8 cellular contexts compared by ENCODE assay signal in the genomic region with DNA sequence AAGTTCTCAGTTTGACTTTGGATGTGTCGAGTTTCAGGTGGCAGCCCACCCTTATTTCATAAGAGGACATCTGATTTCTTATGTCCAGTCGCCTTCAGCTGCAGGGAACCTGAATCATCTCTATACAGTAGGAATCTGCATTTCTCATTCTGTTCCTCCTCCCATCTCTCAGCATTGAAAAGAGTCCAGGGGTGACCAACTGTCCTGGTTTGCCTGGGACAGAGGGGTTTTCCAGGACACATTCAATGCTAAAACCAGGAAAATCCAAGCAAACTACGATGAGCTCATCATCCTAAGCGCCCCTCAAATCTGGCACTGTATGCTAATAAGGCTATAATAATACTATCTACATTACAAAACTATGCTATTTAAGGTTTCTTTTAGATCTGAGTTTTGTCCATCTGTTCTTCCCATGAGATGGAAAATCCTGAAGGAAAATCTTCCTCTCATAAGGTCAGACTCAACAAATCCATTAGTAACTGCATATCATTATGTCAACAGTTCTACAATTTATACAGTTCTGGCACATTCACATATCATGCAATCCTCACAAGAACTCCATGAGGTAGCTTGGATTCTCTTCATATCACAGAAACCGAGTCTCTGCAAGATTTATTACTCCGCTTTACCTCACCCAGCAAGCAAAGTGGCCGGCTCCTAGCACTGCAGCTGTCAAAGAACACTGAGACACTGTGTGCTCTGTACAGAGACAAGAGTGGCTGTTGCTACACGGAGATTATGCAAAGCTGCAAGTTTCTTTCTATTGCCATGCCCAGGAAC. TPM values are rescaled to one million over a fixed set of nuclear protein-coding genes. Genes with fewer than 3 reads are reported as not detected.
A peak's percentile ranks its signal among the peaks of the same experiment; 100 is the strongest.
DNase-seq lines count a peak whose midpoint lies in the region; ATAC-seq and TF ChIP-seq lines count a peak whose summit lies in the region.

No MANE protein-coding gene starts in this region.

- peak overlapping the region; percentile 5 for H3K27ac Mint-ChIP-seq in activated naive CD4-positive, alpha-beta T cell treated with anti-CD3 and anti-CD28 coated beads, Interleukin-2, amount 50 U/mL, for 24 hours
- H3K27ac Mint-ChIP-seq in activated naive CD4-positive, alpha-beta T cell treated with anti-CD3 and anti-CD28 coated beads, Interleukin-2, amount 50 U/mL, for 72 hours, result no peak overlapping the region
- H3K27ac Mint-ChIP-seq in type B pancreatic cell, result no peak overlapping the region

- no peaks in the 10 kb centered on the region for H3K9me3 Mint-ChIP-seq in activated naive CD4-positive, alpha-beta T cell treated with anti-CD3 and anti-CD28 coated beads, Interleukin-2, amount 50 U/mL, for 24 hours
- H3K9me3 Mint-ChIP-seq in activated naive CD4-positive, alpha-beta T cell treated with anti-CD3 and anti-CD28 coated beads, Interleukin-2, amount 50 U/mL, for 72 hours, result no peaks in the 10 kb centered on the region
- no peaks in the 10 kb centered on the region for H3K9me3 Mint-ChIP-seq in type B pancreatic cell

- no peaks in the 10 kb centered on the region for H3K36me3 Mint-ChIP-seq in activated naive CD4-positive, alpha-beta T cell treated with anti-CD3 and anti-CD28 coated beads, Interleukin-2, amount 50 U/mL, for 24 hours
- H3K36me3 Mint-ChIP-seq in activated naive CD4-positive, alpha-beta T cell treated with anti-CD3 and anti-CD28 coated beads, Interleukin-2, amount 50 U/mL, for 72 hours, result no peaks in the 10 kb centered on the region
- no peaks in the 10 kb centered on the region for H3K36me3 Mint-ChIP-seq in type B pancreatic cell

- TF ChIP-seq CTCF in type B pancreatic cell (conservative IDR thresholded peaks at IDR 0.05), result no peak

- no peaks in the 10 kb centered on the region for H3K27me3 Mint-ChIP-seq in activated naive CD4-positive, alpha-beta T cell treated with anti-CD3 and anti-CD28 coated beads, Interleukin-2, amount 50 U/mL, for 24 hours
- H3K27me3 Mint-ChIP-seq in type B pancreatic cell, result no peaks in the 10 kb centered on the region

- no peak for DNase-seq in activated naive CD4-positive, alpha-beta T cell treated with anti-CD3 and anti-CD28 coated beads, Interleukin-2, amount 50 U/mL, for 72 hours (ENCODE audit: low spot score in 2 of 2)
- DNase-seq in cerebellum (ENCODE audit: low spot score), result peak; percentile 50
- peak; percentile 93 for DNase-seq in medulla oblongata (ENCODE audit: extremely low spot score)
- no peak for DNase-seq in type B pancreatic cell (ENCODE audit: extremely low spot score, unreplicated experiment)
- DNase-seq in kidney tubule cell (ENCODE audit: low spot score), result no peak
- no peak for DNase-seq in NOMO-1 treated with DMSO at 0.1 percent for 48 hours (lab: John Stamatoyannopoulos, UW; ENCODE audit: unreplicated experiment)

- no peak overlapping the region for H3K4me3 Mint-ChIP-seq in activated naive CD4-positive, alpha-beta T cell treated with anti-CD3 and anti-CD28 coated beads, Interleukin-2, amount 50 U/mL, for 24 hours
- H3K4me3 Mint-ChIP-seq in type B pancreatic cell, result peak overlapping the region; percentile 50

- ATAC-seq in activated naive CD4-positive, alpha-beta T cell treated with anti-CD3 and anti-CD28 coated beads, Interleukin-2, amount 50 U/mL, for 72 hours, result no peak
- ATAC-seq in GM21360 (IDR thresholded peaks at IDR 0.05; ENCODE audit: unreplicated experiment), result no peak

- H3K4me1 Mint-ChIP-seq in activated naive CD4-positive, alpha-beta T cell treated with anti-CD3 and anti-CD28 coated beads, Interleukin-2, amount 50 U/mL, for 24 hours, result peaks cover 18% of the 10 kb centered on the region
- H3K4me1 Mint-ChIP-seq in type B pancreatic cell (ENCODE audit: unreplicated experiment), result peaks cover 9% of the 10 kb centered on the region

RNA-seq across cellular contexts. Expression of a gene that starts 15.6 kb away (rescaled TPM):
- total RNA-seq in activated naive CD4-positive, alpha-beta T cell treated with anti-CD3 and anti-CD28 coated beads, Interleukin-2, amount 50 U/mL, for 72 hours, result 100 to 1,000 TPM; 354 to 402 TPM
- total RNA-seq in cerebellum (1,436 TPM), type B pancreatic cell (ENCODE audit: low replicate concordance) (347 and 430 TPM in 2 replicates)

RNA-seq across cellular contexts. Expression of a gene that starts 49.5 kb away (rescaled TPM):
- 10 to 100 TPM; 21.1 to 34.6 TPM for total RNA-seq in activated naive CD4-positive, alpha-beta T cell treated with anti-CD3 and anti-CD28 coated beads, Interleukin-2, amount 50 U/mL, for 72 hours
- total RNA-seq in cerebellum (18.1 TPM), type B pancreatic cell (ENCODE audit: low replicate concordance) (17.5 and 22.8 TPM in 2 replicates)

Comparison
In these comparisons a context has a peak if more than half of its experiments do, and no peak if none do; other contexts are left out.
1. DNase-seq: peak in cerebellum (single experiment) and medulla oblongata (single experiment); none in activated naive CD4-positive, alpha-beta T cell treated with anti-CD3 and anti-CD28 coated beads, Interleukin-2, amount 50 U/mL, for 72 hours (0 of 2), type B pancreatic cell (single experiment), kidney tubule cell (single experiment) and NOMO-1 treated with DMSO at 0.1 percent for 48 hours (single experiment).